1 cellular context compared by ENCODE assay signal in genomic region chr22:41833369-41834004, GRCh38.
TF ChIP-seq lines count a peak whose summit lies in the region.

No MANE protein-coding gene starts in this region.

TF ChIP-seq in HepG2, 621 proteins besides CTCF, POLR2A, EP300 and RAD21 (continued from another document and continues in another):
- TF ChIP-seq ZBTB40 (IDR thresholded peaks at IDR 0.05) = no peak
- peak; percentile 83 for TF ChIP-seq ZBTB40 (CRISPR knock-in tag; IDR thresholded peaks at IDR 0.05)
- TF ChIP-seq ZNF552 (CRISPR knock-in tag; IDR thresholded peaks at IDR 0.05; ENCODE audit: borderline replicate concordance) = 0 out of 2 replicates have a peak, but pooled peaks have one; percentile 26
- peak; percentile 49; the same call in 1 of the 2 replicates for TF ChIP-seq ZNF570 (CRISPR knock-in tag; IDR thresholded peaks at IDR 0.05; ENCODE audit: borderline replicate concordance)
- peak; percentile 78 for TF ChIP-seq ZNF687 (CRISPR knock-in tag; IDR thresholded peaks at IDR 0.05)
- TF ChIP-seq ZNF792 (CRISPR knock-in tag; IDR thresholded peaks at IDR 0.05) = no peak
- no peak for TF ChIP-seq FOXP4 (CRISPR knock-in tag; IDR thresholded peaks at IDR 0.05)
- no peak for TF ChIP-seq HMG20B (CRISPR knock-in tag; conservative IDR thresholded peaks at IDR 0.05)
- 0 out of 2 replicates have a peak, but pooled peaks have one; percentile 20 for TF ChIP-seq CREB3 (CRISPR knock-in tag; IDR thresholded peaks at IDR 0.05)
- 0 out of 2 replicates have a peak, but pooled peaks have one; percentile 47 for TF ChIP-seq NR0B2 (CRISPR knock-in tag; IDR thresholded peaks at IDR 0.05)
- TF ChIP-seq ZNF749 (CRISPR knock-in tag; IDR thresholded peaks at IDR 0.05; ENCODE audit: borderline replicate concordance) = peak; percentile 69; the same call in 1 of the 2 replicates
- TF ChIP-seq TOPORS (CRISPR knock-in tag; IDR thresholded peaks at IDR 0.05) = peak; percentile 50; the same call in 1 of the 2 replicates
- TF ChIP-seq ATF5 (CRISPR knock-in tag; IDR thresholded peaks at IDR 0.05; ENCODE audit: low read depth) = 0 out of 2 replicates have a peak, but pooled peaks have one; percentile 48
- no peak for TF ChIP-seq ZBTB46 (CRISPR knock-in tag; IDR thresholded peaks at IDR 0.05; ENCODE audit: borderline replicate concordance)
- no peak for TF ChIP-seq GMEB2 (CRISPR knock-in tag; IDR thresholded peaks at IDR 0.05; ENCODE audit: low read depth)
- TF ChIP-seq IRX3 (CRISPR knock-in tag; IDR thresholded peaks at IDR 0.05; ENCODE audit: borderline replicate concordance, low read depth) = 0 out of 2 replicates have a peak, but pooled peaks have one; percentile 88
- TF ChIP-seq KDM2A (CRISPR knock-in tag; IDR thresholded peaks at IDR 0.05; ENCODE audit: borderline replicate concordance, low read depth) = no peak
- no peak for TF ChIP-seq ZNF101 (CRISPR knock-in tag; IDR thresholded peaks at IDR 0.05; ENCODE audit: borderline replicate concordance, low read depth)
- peak; percentile 49; the same call in 1 of the 2 replicates for TF ChIP-seq ZNF772 (CRISPR knock-in tag; IDR thresholded peaks at IDR 0.05)
- TF ChIP-seq ZBTB4 (CRISPR knock-in tag; IDR thresholded peaks at IDR 0.05; ENCODE audit: borderline replicate concordance) = peak; percentile 57; the same call in 1 of the 2 replicates
- TF ChIP-seq TP53 (CRISPR knock-in tag; conservative IDR thresholded peaks at IDR 0.05) = no peak
- TF ChIP-seq NFE2L2 (IDR thresholded peaks at IDR 0.05; ENCODE audit: low read length) = no peak
- 0 out of 2 replicates have a peak, but pooled peaks have one; percentile 9 for TF ChIP-seq ZNF83 (CRISPR knock-in tag; IDR thresholded peaks at IDR 0.05; ENCODE audit: borderline replicate concordance)
- TF ChIP-seq MED1 (CRISPR knock-in tag; IDR thresholded peaks at IDR 0.05) = peak; percentile 9
- TF ChIP-seq NR3C1 (CRISPR knock-in tag; IDR thresholded peaks at IDR 0.05) = no peak
- 0 out of 2 replicates have a peak, but pooled peaks have one; percentile 83 for TF ChIP-seq HOXA7 (CRISPR knock-in tag; IDR thresholded peaks at IDR 0.05)
- TF ChIP-seq JUND (CRISPR knock-in tag; IDR thresholded peaks at IDR 0.05) = 0 out of 2 replicates have a peak, but pooled peaks have one; percentile 25
